Comparison of ENCODE assay signal across 21 cellular contexts in the genomic region with DNA sequence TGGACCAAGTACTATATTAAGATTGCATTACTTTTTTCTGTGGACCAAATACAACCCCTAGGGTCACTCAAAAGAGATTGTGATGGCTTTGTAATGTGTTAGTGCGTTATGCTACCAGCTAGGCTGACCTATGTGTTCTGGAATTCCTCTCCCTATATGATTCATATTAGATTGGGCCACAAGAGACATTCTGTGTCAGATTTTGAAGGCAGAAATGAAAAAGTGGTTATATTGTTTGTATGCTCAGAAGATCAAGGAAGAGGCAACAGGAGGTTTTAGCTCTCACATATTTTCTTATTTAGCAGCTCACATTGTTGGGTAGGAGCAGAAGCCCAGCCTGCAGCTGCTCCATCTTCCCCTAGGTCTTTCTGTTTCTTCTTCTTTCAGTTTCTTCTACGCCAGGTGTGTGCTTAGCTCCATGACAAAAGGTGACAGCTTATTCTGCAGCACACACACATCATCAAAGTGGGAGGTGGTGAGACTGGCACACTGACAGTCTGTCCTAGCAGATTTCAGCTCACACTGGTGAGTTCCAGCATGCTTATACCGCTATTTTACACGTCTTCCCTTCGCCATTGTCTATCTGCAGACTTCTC.
DNase-seq lines count a peak whose midpoint lies in the region; ATAC-seq and TF ChIP-seq lines count a peak whose summit lies in the region.
"Had no signal": no experiment of that assay in that cellular context is flagged by ENCODE, and none has a peak within 500 bp of the region (broad histone marks: within the 10 kb centered on the region; RNA-seq: fewer than 3 reads in every experiment).

No MANE protein-coding gene starts in this region.

- ATAC-seq in HG03520 (IDR thresholded peaks at IDR 0.05; ENCODE audit: unreplicated experiment) = no peak
- ATAC-seq: heart left ventricle; naive thymus-derived CD8-positive, alpha-beta T cell; right cardiac atrium had no signal

- peak; percentile 88 for DNase-seq in ELR (ENCODE audit: low read depth)
- DNase-seq in LHCN-M2 (ENCODE audit: low read depth) = peak; percentile 88
- peak; percentile 60 for DNase-seq in mammary epithelial cell
- peak; percentile 71 for DNase-seq in osteoblast (ENCODE audit: insufficient read length, low spot score, missing footprints)
- no peak for DNase-seq in COLO829 (ENCODE audit: low spot score)
- no peak for DNase-seq in activated CD4-positive, alpha-beta memory T cell treated with anti-CD3 and anti-CD28 coated beads, Interleukin-2, amount 10 ng/mL, durations not matched to agents 7 days and 5 days
- DNase-seq in NCI-H2029 (lab: John Stamatoyannopoulos, UW) = no peak
- DNase-seq: activated B cell treated with CpG ODN at 0.5 μM for 24 hours; amygdala; CD4-positive, alpha-beta memory T cell; effector CD4-positive, alpha-beta T cell; GF-D8; heart left ventricle; left ventricle myocardium inferior; naive thymus-derived CD8-positive, alpha-beta T cell; NCI-H187 treated with DMSO at 0.1 percent for 48 hours; NCI-H82; right cardiac atrium; stomach had no signal

- H3K4me2 ChIP-seq in mammary epithelial cell (ENCODE audit: insufficient read depth, low read depth, low read length) = peak overlapping the region; percentile 25
- H3K4me2 ChIP-seq in osteoblast (ENCODE audit: insufficient read depth, low read length) = peak overlapping the region; percentile 52

- no peaks in the 10 kb centered on the region for H3K4me1 Mint-ChIP-seq in activated CD4-positive, alpha-beta memory T cell treated with anti-CD3 and anti-CD28 coated beads, Interleukin-2, amount 10 ng/mL, durations not matched to agents 7 days and 5 days
- H3K4me1 Mint-ChIP-seq: activated B cell treated with CpG ODN at 0.5 μM for 24 hours; CD4-positive, alpha-beta memory T cell; naive thymus-derived CD8-positive, alpha-beta T cell had no signal

- TF ChIP-seq CTCF in mammary epithelial cell (conservative IDR thresholded peaks at IDR 0.05 in 1 of 2, IDR thresholded peaks at IDR 0.05 in 1 of 2; ENCODE audit: extremely low read depth in 1 of 2, insufficient read depth in 1 of 2, low read depth in 1 of 2, low read length in 2 of 2) (no peak), osteoblast (IDR thresholded peaks at IDR 0.05; ENCODE audit: extremely low read depth, low read depth, low read length) (no peak)

- H2AFZ ChIP-seq in mammary epithelial cell (ENCODE audit: low read depth, low read length) = peak overlapping the region; percentile 54
- H2AFZ ChIP-seq in osteoblast (ENCODE audit: low read length) = no peak overlapping the region

- H3K36me3 Mint-ChIP-seq in activated CD4-positive, alpha-beta memory T cell treated with anti-CD3 and anti-CD28 coated beads, Interleukin-2, amount 10 ng/mL, durations not matched to agents 7 days and 5 days (ENCODE audit: low read depth) = no peaks in the 10 kb centered on the region
- H3K36me3 Mint-ChIP-seq: CD4-positive, alpha-beta memory T cell; naive thymus-derived CD8-positive, alpha-beta T cell had no signal

- H3K4me3 Mint-ChIP-seq in activated CD4-positive, alpha-beta memory T cell treated with anti-CD3 and anti-CD28 coated beads, Interleukin-2, amount 10 ng/mL, durations not matched to agents 7 days and 5 days = no peak overlapping the region
- H3K4me3 Mint-ChIP-seq: activated B cell treated with CpG ODN at 0.5 μM for 24 hours; CD4-positive, alpha-beta memory T cell; naive thymus-derived CD8-positive, alpha-beta T cell had no signal

- H3K9me3 ChIP-seq in mammary epithelial cell (replicated peaks; ENCODE audit: insufficient read depth, low read length) (no peaks in the 10 kb centered on the region), osteoblast (ENCODE audit: low read depth, low read length) (no peaks in the 10 kb centered on the region)
- H3K9me3 ChIP-seq: heart left ventricle, left ventricle myocardium inferior, stomach had no signal

- H3K27ac ChIP-seq in mammary epithelial cell (ENCODE audit: insufficient read depth, low read depth, low read length) = no peak overlapping the region
- no peak overlapping the region for H3K27ac ChIP-seq in osteoblast (ENCODE audit: low read depth, low read length)
- H3K27ac ChIP-seq: heart left ventricle, left ventricle myocardium inferior, SK-N-MC, stomach had no signal

- H3K27me3 ChIP-seq in mammary epithelial cell (ENCODE audit: insufficient read depth, low read length) (no peaks in the 10 kb centered on the region), osteoblast (ENCODE audit: insufficient read depth, low read length) (no peaks in the 10 kb centered on the region)
- H3K27me3 ChIP-seq: heart left ventricle, stomach had no signal

- no peak overlapping the region for H3K4me3 ChIP-seq in mammary epithelial cell (replicated peaks in 1 of 3; ENCODE audit: insufficient read depth in 1 of 3, low read depth in 2 of 3, low read length in 3 of 3)
- H3K4me3 ChIP-seq in osteoblast (ENCODE audit: insufficient read depth, low read length) = no peak overlapping the region
- H3K4me3 ChIP-seq: heart left ventricle, left ventricle myocardium inferior, SK-N-MC, stomach had no signal

- dilution Hi-C loops in mammary epithelial cell (cut with HindIII; ENCODE audit: low sequenced_read_pairs) = no loop called here

- no peak overlapping the region for H3K9ac ChIP-seq in mammary epithelial cell (ENCODE audit: insufficient read depth, low read length)

- H3K79me2 ChIP-seq in mammary epithelial cell (ENCODE audit: insufficient read depth, low read length) (no peaks in the 10 kb centered on the region), osteoblast (ENCODE audit: insufficient read depth, low read length) (no peaks in the 10 kb centered on the region)

- 91% methylated on average over 5 of the region's 5 CpGs for WGBS in mammary epithelial cell (ENCODE audit: low coverage, missing lambda C conversion rate)

- no TSS peak for BruUV-seq in mammary epithelial cell (replicated peaks; lab: Mats Ljungman, UMichigan)

- H3K27ac Mint-ChIP-seq in activated CD4-positive, alpha-beta memory T cell treated with anti-CD3 and anti-CD28 coated beads, Interleukin-2, amount 10 ng/mL, durations not matched to agents 7 days and 5 days = no peak overlapping the region
- H3K27ac Mint-ChIP-seq: activated B cell treated with CpG ODN at 0.5 μM for 24 hours; CD4-positive, alpha-beta memory T cell; naive thymus-derived CD8-positive, alpha-beta T cell had no signal

- POLR2A ChIA-PET in activated CD4-positive, alpha-beta memory T cell treated with anti-CD3 and anti-CD28 coated beads, Interleukin-2, amount 10 ng/mL, durations not matched to agents 7 days and 5 days (lab: Charles Lee) = no interaction called here

- intact Hi-C loops in mammary epithelial cell (cut with micrococcal nuclease) = no loop called here

- H3K9me3 Mint-ChIP-seq in activated CD4-positive, alpha-beta memory T cell treated with anti-CD3 and anti-CD28 coated beads, Interleukin-2, amount 10 ng/mL, durations not matched to agents 7 days and 5 days = no peaks in the 10 kb centered on the region
- H3K9me3 Mint-ChIP-seq: activated B cell treated with CpG ODN at 0.5 μM for 24 hours; naive thymus-derived CD8-positive, alpha-beta T cell had no signal

- H4K20me1 ChIP-seq in mammary epithelial cell (ENCODE audit: insufficient read depth, low read length) (no peaks in the 10 kb centered on the region), osteoblast (ENCODE audit: insufficient read depth, low read length) (no peaks in the 10 kb centered on the region)

- no peaks in the 10 kb centered on the region for H3K36me3 ChIP-seq in mammary epithelial cell (ENCODE audit: insufficient read depth, low read length)
- no peaks in the 10 kb centered on the region for H3K36me3 ChIP-seq in osteoblast (ENCODE audit: insufficient read depth, low read length)
- H3K36me3 ChIP-seq: heart left ventricle, left ventricle myocardium inferior, stomach had no signal

- in situ Hi-C loops in mammary epithelial cell (cut with MboI; ENCODE audit: low sequenced_read_pairs in 2 of 2) = no loop called here

- CTCF ChIA-PET in mammary epithelial cell (lab: Charles Lee; ENCODE audit: low non-redundant PET) = no interaction called here
- CTCF ChIA-PET in activated CD4-positive, alpha-beta memory T cell treated with anti-CD3 and anti-CD28 coated beads, Interleukin-2, amount 10 ng/mL, durations not matched to agents 7 days and 5 days (lab: Charles Lee) = no interaction called here

- peaks cover 4% of the 10 kb centered on the region for H3K27me3 Mint-ChIP-seq in activated CD4-positive, alpha-beta memory T cell treated with anti-CD3 and anti-CD28 coated beads, Interleukin-2, amount 10 ng/mL, durations not matched to agents 7 days and 5 days
- H3K27me3 Mint-ChIP-seq: activated B cell treated with CpG ODN at 0.5 μM for 24 hours had no signal

- peaks cover 6% of the 10 kb centered on the region for H3K4me1 ChIP-seq in mammary epithelial cell (ENCODE audit: insufficient read depth, low read length)
- H3K4me1 ChIP-seq in osteoblast (ENCODE audit: insufficient read depth, low read length) = peaks cover 5% of the 10 kb centered on the region
- H3K4me1 ChIP-seq: heart left ventricle, left ventricle myocardium inferior, stomach had no signal

Comparison
In these comparisons a context has a peak if more than half of its experiments do, and no peak if none do; other contexts are left out.
1. DNase-seq: peak in ELR (single experiment), LHCN-M2 (single experiment), mammary epithelial cell (single experiment) and osteoblast (single experiment); none in COLO829 (single experiment), activated CD4-positive, alpha-beta memory T cell treated with anti-CD3 and anti-CD28 coated beads, Interleukin-2, amount 10 ng/mL, durations not matched to agents 7 days and 5 days (single experiment) and NCI-H2029 (single experiment).